17 cellular contexts compared by ENCODE assay signal in the genomic region with DNA sequence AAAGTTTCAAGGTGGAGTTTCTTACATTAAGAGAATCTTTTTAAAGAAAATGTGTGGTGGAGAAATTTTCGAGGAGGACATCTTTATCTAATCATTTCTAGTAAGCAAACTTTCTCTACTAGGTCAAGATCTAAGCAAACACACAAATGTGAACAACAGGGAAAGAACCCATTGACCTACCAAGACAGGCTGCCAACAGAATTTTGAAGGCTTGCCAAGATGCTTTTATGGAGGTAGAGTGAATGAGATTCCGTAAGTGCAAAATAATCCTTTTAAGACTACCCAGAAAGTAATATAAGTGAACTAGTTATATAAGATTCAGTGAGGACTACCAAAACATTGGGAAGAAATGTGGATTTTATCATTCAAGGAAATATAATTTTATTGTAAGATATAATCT.
A peak's percentile ranks its signal among the peaks of the same experiment; 100 is the strongest.
DNase-seq lines count a peak whose midpoint lies in the region; ATAC-seq, FAIRE-seq and TF ChIP-seq lines count a peak whose summit lies in the region.
"Had no signal": no experiment of that assay in that cellular context is flagged by ENCODE, and none has a peak within 500 bp of the region (broad histone marks: within the 10 kb centered on the region; RNA-seq: fewer than 3 reads in every experiment).

No MANE protein-coding gene starts in this region.

- no peak for ATAC-seq in activated CD4-positive, alpha-beta T cell treated with anti-CD3 and anti-CD28 coated beads for 36 hours
- ATAC-seq: gastroesophageal sphincter had no signal

- TF ChIP-seq CTCF in osteocyte (IDR thresholded peaks at IDR 0.05) = no peak

- H3K27ac Mint-ChIP-seq in activated CD4-positive, alpha-beta T cell treated with anti-CD3 and anti-CD28 coated beads for 36 hours = no peak overlapping the region
- H3K27ac Mint-ChIP-seq in osteocyte (ENCODE audit: unreplicated experiment) = no peak overlapping the region
- H3K27ac Mint-ChIP-seq: activated CD4-positive, alpha-beta T cell treated with anti-CD3 and anti-CD28 coated beads, Interleukin-2, amount 10 ng/mL, durations not matched to agents 7 days and 5 days; activated naive CD4-positive, alpha-beta T cell treated with anti-CD3 and anti-CD28 coated beads, Interleukin-2, amount 50 U/mL, for 24 hours; endodermal cell had no signal

- no peaks in the 10 kb centered on the region for H3K27me3 Mint-ChIP-seq in activated CD4-positive, alpha-beta T cell treated with anti-CD3 and anti-CD28 coated beads for 36 hours
- no peaks in the 10 kb centered on the region for H3K27me3 Mint-ChIP-seq in osteocyte (ENCODE audit: unreplicated experiment)
- H3K27me3 Mint-ChIP-seq: activated CD4-positive, alpha-beta T cell treated with anti-CD3 and anti-CD28 coated beads, Interleukin-2, amount 10 ng/mL, durations not matched to agents 7 days and 5 days; activated naive CD4-positive, alpha-beta T cell treated with anti-CD3 and anti-CD28 coated beads, Interleukin-2, amount 50 U/mL, for 24 hours had no signal

- H3K9me3 Mint-ChIP-seq in activated CD4-positive, alpha-beta T cell treated with anti-CD3 and anti-CD28 coated beads for 36 hours (ENCODE audit: low read depth) = peaks cover 6% of the 10 kb centered on the region
- no peaks in the 10 kb centered on the region for H3K9me3 Mint-ChIP-seq in osteocyte (ENCODE audit: unreplicated experiment)

- no peak overlapping the region for H3K4me3 Mint-ChIP-seq in activated CD4-positive, alpha-beta T cell treated with anti-CD3 and anti-CD28 coated beads for 36 hours
- no peak overlapping the region for H3K4me3 Mint-ChIP-seq in osteocyte (ENCODE audit: unreplicated experiment)
- H3K4me3 Mint-ChIP-seq: activated CD4-positive, alpha-beta T cell treated with anti-CD3 and anti-CD28 coated beads, Interleukin-2, amount 10 ng/mL, durations not matched to agents 7 days and 5 days; activated naive CD4-positive, alpha-beta T cell treated with anti-CD3 and anti-CD28 coated beads, Interleukin-2, amount 50 U/mL, for 24 hours; endodermal cell had no signal

- H3K36me3 Mint-ChIP-seq in activated CD4-positive, alpha-beta T cell treated with anti-CD3 and anti-CD28 coated beads for 36 hours (ENCODE audit: low read depth) = no peaks in the 10 kb centered on the region
- no peaks in the 10 kb centered on the region for H3K36me3 Mint-ChIP-seq in osteocyte (ENCODE audit: unreplicated experiment)
- H3K36me3 Mint-ChIP-seq: activated naive CD4-positive, alpha-beta T cell treated with anti-CD3 and anti-CD28 coated beads, Interleukin-2, amount 50 U/mL, for 24 hours had no signal

- POLR2A ChIA-PET in activated CD4-positive, alpha-beta T cell treated with anti-CD3 and anti-CD28 coated beads for 36 hours (lab: Charles Lee) = no interaction called here

- intact Hi-C loops in activated CD4-positive, alpha-beta T cell treated with anti-CD3 and anti-CD28 coated beads for 36 hours (cut with DNase I, micrococcal nuclease) = no loop called here

- CTCF ChIA-PET in activated CD4-positive, alpha-beta T cell treated with anti-CD3 and anti-CD28 coated beads for 36 hours (lab: Charles Lee) = interaction anchor here (1.1 kb wide), 1 partner anchor 250 kb away, joined by 3 read pairs; no protein-coding TSS in a partner anchor

- peak; percentile 0 for DNase-seq in COR-L47 (lab: John Stamatoyannopoulos, UW)
- DNase-seq in NCI-H2029 (lab: John Stamatoyannopoulos, UW) = peak; percentile 73
- peak; percentile 26 for DNase-seq in midbrain (lab: John Stamatoyannopoulos, UW)
- DNase-seq in activated CD4-positive, alpha-beta T cell treated with anti-CD3 and anti-CD28 coated beads for 36 hours = no peak
- DNase-seq in glomerular visceral epithelial cell (ENCODE audit: extremely low spot score) = no peak
- DNase-seq in superior temporal gyrus (ENCODE audit: extremely low spot score) = no peak
- no peak for DNase-seq in osteocyte (ENCODE audit: extremely low spot score, unreplicated experiment)
- DNase-seq: activated CD4-positive, alpha-beta T cell treated with anti-CD3 and anti-CD28 coated beads, Interleukin-2, amount 10 ng/mL, durations not matched to agents 7 days and 5 days; activated T-cell treated with anti-CD3 and anti-CD28 coated beads, Interleukin-2, amount 50 U/mL, for 1 hour; endodermal cell; IMR-90; NCI-H2227 treated with DMSO at 0.1 percent for 48 hours; T-helper 9 cell had no signal

- no peaks in the 10 kb centered on the region for H3K4me1 Mint-ChIP-seq in activated CD4-positive, alpha-beta T cell treated with anti-CD3 and anti-CD28 coated beads for 36 hours
- H3K4me1 Mint-ChIP-seq in osteocyte (ENCODE audit: unreplicated experiment) = peaks cover 8% of the 10 kb centered on the region
- H3K4me1 Mint-ChIP-seq: activated CD4-positive, alpha-beta T cell treated with anti-CD3 and anti-CD28 coated beads, Interleukin-2, amount 10 ng/mL, durations not matched to agents 7 days and 5 days; activated naive CD4-positive, alpha-beta T cell treated with anti-CD3 and anti-CD28 coated beads, Interleukin-2, amount 50 U/mL, for 24 hours; endodermal cell had no signal

- FAIRE-seq in endometrium (lab: Jason Lieb, UNC) = peak; percentile 100
- FAIRE-seq: GM18507 had no signal

Comparison
In these comparisons a context has a peak if more than half of its experiments do, and no peak if none do; other contexts are left out.
1. DNase-seq: peak in COR-L47 (single experiment), NCI-H2029 (single experiment) and midbrain (single experiment); none in activated CD4-positive, alpha-beta T cell treated with anti-CD3 and anti-CD28 coated beads for 36 hours (single experiment), glomerular visceral epithelial cell (single experiment), superior temporal gyrus (single experiment) and osteocyte (single experiment).